Comparison of ENCODE assay signal across 34 cellular contexts in the genomic region with DNA sequence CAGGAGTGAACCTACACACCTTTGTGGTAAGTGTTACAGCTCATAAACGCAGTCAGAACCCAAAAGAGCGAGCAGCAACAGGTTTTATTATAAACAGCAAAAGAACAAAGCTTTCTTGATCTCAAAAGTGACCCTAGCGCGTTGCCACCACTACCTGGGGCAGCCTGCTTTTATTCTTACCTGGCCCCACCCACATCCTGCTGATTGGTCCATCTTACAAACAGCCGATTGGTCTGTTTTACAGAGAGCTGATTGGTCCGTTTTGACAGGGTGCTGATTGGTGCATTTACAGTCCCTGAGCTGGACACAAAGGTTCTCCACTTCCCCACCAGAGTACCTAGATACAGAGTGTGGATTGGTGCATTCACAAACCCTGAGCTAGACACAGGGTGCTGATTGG.
"Had no signal": no experiment of that assay in that cellular context is flagged by ENCODE, and none has a peak within 500 bp of the region (broad histone marks: within the 10 kb centered on the region; RNA-seq: fewer than 3 reads in every experiment).

No MANE protein-coding gene starts in this region.

- FAIRE-seq: astrocyte, bronchial epithelial cell, endometrium, endothelial cell of umbilical vein, frontal cortex had no signal

- H3K4me1 Mint-ChIP-seq: activated CD4-positive, alpha-beta memory T cell treated with anti-CD3 and anti-CD28 coated beads, Interleukin-2, amount 10 ng/mL, durations not matched to agents 7 days and 5 days; activated CD4-positive, alpha-beta T cell treated with anti-CD3 and anti-CD28 coated beads, Interleukin-2, amount 10 ng/mL, durations not matched to agents 7 days and 5 days; activated naive CD4-positive, alpha-beta T cell treated with anti-CD3 and anti-CD28 coated beads, Interleukin-2, amount 10 ng/mL, durations not matched to agents 7 days and 5 days; activated naive CD8-positive, alpha-beta T cell treated with anti-CD3 and anti-CD28 coated beads, Interleukin-2, amount 10 ng/mL, durations not matched to agents 7 days and 5 days; central memory CD8-positive, alpha-beta T cell; T-helper 17 cell; WTC11 had no signal

- H3K4me3 Mint-ChIP-seq: activated CD4-positive, alpha-beta memory T cell treated with anti-CD3 and anti-CD28 coated beads, Interleukin-2, amount 10 ng/mL, durations not matched to agents 7 days and 5 days; activated CD4-positive, alpha-beta T cell treated with anti-CD3 and anti-CD28 coated beads, Interleukin-2, amount 10 ng/mL, durations not matched to agents 7 days and 5 days; activated naive CD4-positive, alpha-beta T cell treated with anti-CD3 and anti-CD28 coated beads, Interleukin-2, amount 10 ng/mL, durations not matched to agents 7 days and 5 days; activated naive CD8-positive, alpha-beta T cell treated with anti-CD3 and anti-CD28 coated beads, Interleukin-2, amount 10 ng/mL, durations not matched to agents 7 days and 5 days; activated T-cell treated with anti-CD3 and anti-CD28 coated beads, Interleukin-2, amount 50 U/mL, for 24 hours; activated T-cell treated with anti-CD3 and anti-CD28 coated beads, Interleukin-2, amount 50 U/mL, for 72 hours; central memory CD8-positive, alpha-beta T cell; dendritic cell treated with granulocyte-macrophage colony-stimulating factor and Interleukin-4, amounts not matched to agents 40 ng/mL and 50 ng/mL, for 4 days; effector memory CD8-positive, alpha-beta T cell; T-helper 17 cell; T-helper 2 cell treated with Interferon-gamma antibody and Interleukin-4, amounts not matched to agents 5 μg/mL and 100 μg/mL, for 36 hours; WTC11 had no signal

- H3K27ac ChIP-seq: brain microvascular endothelial cell, coronary artery, dorsolateral prefrontal cortex, epithelial cell of prostate had no signal

- H3K36me3 Mint-ChIP-seq: activated naive CD4-positive, alpha-beta T cell treated with anti-CD3 and anti-CD28 coated beads, Interleukin-2, amount 10 ng/mL, durations not matched to agents 7 days and 5 days; activated naive CD4-positive, alpha-beta T cell treated with anti-CD3 and anti-CD28 coated beads, Interleukin-2, amount 50 U/mL, for 72 hours; activated naive CD8-positive, alpha-beta T cell treated with anti-CD3 and anti-CD28 coated beads, Interleukin-2, amount 10 ng/mL, durations not matched to agents 7 days and 5 days; WTC11 had no signal

- H3K9me3 Mint-ChIP-seq: activated CD4-positive, alpha-beta T cell treated with anti-CD3 and anti-CD28 coated beads, Interleukin-2, amount 10 ng/mL, durations not matched to agents 7 days and 5 days; activated naive CD4-positive, alpha-beta T cell treated with anti-CD3 and anti-CD28 coated beads, Interleukin-2, amount 50 U/mL, for 72 hours; activated naive CD8-positive, alpha-beta T cell treated with anti-CD3 and anti-CD28 coated beads, Interleukin-2, amount 10 ng/mL, durations not matched to agents 7 days and 5 days; activated T-cell treated with anti-CD3 and anti-CD28 coated beads, Interleukin-2, amount 50 U/mL, for 24 hours; activated T-cell treated with anti-CD3 and anti-CD28 coated beads, Interleukin-2, amount 50 U/mL, for 72 hours; central memory CD8-positive, alpha-beta T cell; dendritic cell treated with granulocyte-macrophage colony-stimulating factor and Interleukin-4, amounts not matched to agents 40 ng/mL and 50 ng/mL, for 4 days; T-helper 2 cell treated with Interferon-gamma antibody and Interleukin-4, amounts not matched to agents 5 μg/mL and 100 μg/mL, for 36 hours; WTC11 had no signal

- H3K27me3 Mint-ChIP-seq: activated CD4-positive, alpha-beta memory T cell treated with anti-CD3 and anti-CD28 coated beads, Interleukin-2, amount 10 ng/mL, durations not matched to agents 7 days and 5 days; activated CD4-positive, alpha-beta T cell treated with anti-CD3 and anti-CD28 coated beads, Interleukin-2, amount 10 ng/mL, durations not matched to agents 7 days and 5 days; activated naive CD4-positive, alpha-beta T cell treated with anti-CD3 and anti-CD28 coated beads, Interleukin-2, amount 10 ng/mL, durations not matched to agents 7 days and 5 days; activated T-cell treated with anti-CD3 and anti-CD28 coated beads, Interleukin-2, amount 50 U/mL, for 24 hours; central memory CD8-positive, alpha-beta T cell; effector memory CD8-positive, alpha-beta T cell; T-helper 17 cell had no signal

- H3K36me3 ChIP-seq: brain microvascular endothelial cell had no signal

- DNase-seq: activated CD4-positive, alpha-beta memory T cell treated with anti-CD3 and anti-CD28 coated beads, Interleukin-2, amount 10 ng/mL, durations not matched to agents 7 days and 5 days; activated CD4-positive, alpha-beta T cell treated with anti-CD3 and anti-CD28 coated beads for 1 hour; activated CD4-positive, alpha-beta T cell treated with anti-CD3 and anti-CD28 coated beads for 4 hours; activated CD4-positive, alpha-beta T cell treated with anti-CD3 and anti-CD28 coated beads, Interleukin-2, amount 10 ng/mL, durations not matched to agents 7 days and 5 days; activated CD4-positive, alpha-beta T cell treated with anti-CD3 and anti-CD28 coated beads, Interleukin-2, amount 50 U/mL, for 4 hours; activated CD8-positive, alpha-beta memory T cell treated with anti-CD3 and anti-CD28 coated beads, Interleukin-2, amount 50 U/mL, for 48 hours; activated gamma-delta T cell; activated naive CD4-positive, alpha-beta T cell; activated naive CD4-positive, alpha-beta T cell treated with anti-CD3 and anti-CD28 coated beads, Interleukin-2, amount 10 ng/mL, durations not matched to agents 7 days and 5 days; activated naive CD8-positive, alpha-beta T cell treated with anti-CD3 and anti-CD28 coated beads, Interleukin-2, amount 10 ng/mL, durations not matched to agents 7 days and 5 days; activated T-cell treated with anti-CD3 and anti-CD28 coated beads for 4 hours; activated T-cell treated with anti-CD3 and anti-CD28 coated beads, Interleukin-2, amount 50 U/mL, for 24 hours; activated T-cell treated with anti-CD3 and anti-CD28 coated beads, Interleukin-2, amount 50 U/mL, for 72 hours; anterior cingulate cortex; brain microvascular endothelial cell; dorsolateral prefrontal cortex; effector memory CD8-positive, alpha-beta T cell; foreskin fibroblast; head of caudate nucleus; T-helper 1 cell; T-helper 17 cell; T1000 had no signal

- H3K27ac Mint-ChIP-seq: activated CD4-positive, alpha-beta memory T cell treated with anti-CD3 and anti-CD28 coated beads, Interleukin-2, amount 10 ng/mL, durations not matched to agents 7 days and 5 days; activated CD4-positive, alpha-beta T cell treated with anti-CD3 and anti-CD28 coated beads, Interleukin-2, amount 10 ng/mL, durations not matched to agents 7 days and 5 days; activated naive CD4-positive, alpha-beta T cell treated with anti-CD3 and anti-CD28 coated beads, Interleukin-2, amount 10 ng/mL, durations not matched to agents 7 days and 5 days; activated naive CD4-positive, alpha-beta T cell treated with anti-CD3 and anti-CD28 coated beads, Interleukin-2, amount 50 U/mL, for 72 hours; activated naive CD8-positive, alpha-beta T cell treated with anti-CD3 and anti-CD28 coated beads, Interleukin-2, amount 10 ng/mL, durations not matched to agents 7 days and 5 days; activated T-cell treated with anti-CD3 and anti-CD28 coated beads, Interleukin-2, amount 50 U/mL, for 24 hours; activated T-cell treated with anti-CD3 and anti-CD28 coated beads, Interleukin-2, amount 50 U/mL, for 72 hours; dendritic cell treated with granulocyte-macrophage colony-stimulating factor and Interleukin-4, amounts not matched to agents 40 ng/mL and 50 ng/mL, for 4 days; effector memory CD8-positive, alpha-beta T cell; T-helper 17 cell; T-helper 2 cell treated with Interferon-gamma antibody and Interleukin-4, amounts not matched to agents 5 μg/mL and 100 μg/mL, for 36 hours; WTC11 had no signal

- H3K4me3 ChIP-seq: coronary artery, dorsolateral prefrontal cortex had no signal

- ATAC-seq: activated naive CD4-positive, alpha-beta T cell treated with anti-CD3 and anti-CD28 coated beads, Interleukin-2, amount 50 U/mL, for 72 hours; activated T-cell treated with anti-CD3 and anti-CD28 coated beads, Interleukin-2, amount 50 U/mL, for 72 hours; effector memory CD8-positive, alpha-beta T cell; T-helper 17 cell; WTC11 had no signal

- H3K27me3 ChIP-seq: brain microvascular endothelial cell had no signal
